In genomic region chr1:24393892-24394291, GRCh38 we compare ENCODE assay signal across 11 cellular contexts. TPM values are rescaled to one million over a fixed set of nuclear protein-coding genes. Genes with fewer than 3 reads are reported as not detected.
DNase-seq lines count a peak whose midpoint lies in the region; ATAC-seq and TF ChIP-seq lines count a peak whose summit lies in the region.
"Had no signal": no experiment of that assay in that cellular context is flagged by ENCODE, and none has a peak within 500 bp of the region (broad histone marks: within the 10 kb centered on the region; RNA-seq: fewer than 3 reads in every experiment).

No MANE protein-coding gene starts in this region.

- no peak for TF ChIP-seq CTCF in epithelial cell of proximal tubule (conservative IDR thresholded peaks at IDR 0.05; ENCODE audit: low read depth, low read length)

- no peak overlapping the region for H3K4me3 ChIP-seq in epithelial cell of proximal tubule (ENCODE audit: low read depth, low read length)

- DNase-seq in H4 (ENCODE audit: low spot score) (peak; percentile 55), RPMI7951 (ENCODE audit: low read depth) (peak; percentile 87), epithelial cell of proximal tubule (ENCODE audit: low read depth) (peak; percentile 64)
- no peak for DNase-seq in activated CD4-positive, CD25-positive, alpha-beta regulatory T cell treated with anti-CD3 and anti-CD28 coated beads, Interleukin-2, amount 50 U/mL, for 72 hours
- DNase-seq: left colon, NCI-H1105, T-helper 1 cell had no signal

- H3K27ac Mint-ChIP-seq in stimulated activated memory B cell treated with anti-CD40 and anti-IgM and Interleukin-4, amounts not matched to agents 10 μg/mL and 1 μg/mL and 100 μg/mL, for 72 hours, result peak overlapping the region; percentile 97

- no peaks in the 10 kb centered on the region for H3K9me3 Mint-ChIP-seq in stimulated activated memory B cell treated with anti-CD40 and anti-IgM and Interleukin-4, amounts not matched to agents 10 μg/mL and 1 μg/mL and 100 μg/mL, for 72 hours
- H3K9me3 Mint-ChIP-seq: activated T-helper 1 cell treated with anti-CD3 and anti-CD28 coated beads, Interleukin-12 subunit alpha, Interleukin-12 subunit beta, Interleukin-2, Interleukin-4 antibody, amounts not matched to agents 30 ng/mL and 10 ng/mL and 1 ng/mL, durations not matched to agents 14 hours and 24 hours and 36 hours had no signal

- no peak for ATAC-seq in stimulated activated memory B cell treated with anti-CD40 and anti-IgM and Interleukin-4, amounts not matched to agents 10 μg/mL and 1 μg/mL and 100 μg/mL, for 72 hours
- ATAC-seq in GM19035 (IDR thresholded peaks at IDR 0.05; ENCODE audit: unreplicated experiment) (no peak), GM18511 (IDR thresholded peaks at IDR 0.05; ENCODE audit: unreplicated experiment) (no peak)
- ATAC-seq: left colon had no signal

- H3K4me3 Mint-ChIP-seq in stimulated activated memory B cell treated with anti-CD40 and anti-IgM and Interleukin-4, amounts not matched to agents 10 μg/mL and 1 μg/mL and 100 μg/mL, for 72 hours, result no peak overlapping the region
- H3K4me3 Mint-ChIP-seq: activated T-helper 1 cell treated with anti-CD3 and anti-CD28 coated beads, Interleukin-12 subunit alpha, Interleukin-12 subunit beta, Interleukin-2, Interleukin-4 antibody, amounts not matched to agents 30 ng/mL and 10 ng/mL and 1 ng/mL, durations not matched to agents 14 hours and 24 hours and 36 hours had no signal

- H3K27me3 Mint-ChIP-seq in stimulated activated memory B cell treated with anti-CD40 and anti-IgM and Interleukin-4, amounts not matched to agents 10 μg/mL and 1 μg/mL and 100 μg/mL, for 72 hours, result no peaks in the 10 kb centered on the region

- peaks cover 41% of the 10 kb centered on the region for H3K4me1 Mint-ChIP-seq in stimulated activated memory B cell treated with anti-CD40 and anti-IgM and Interleukin-4, amounts not matched to agents 10 μg/mL and 1 μg/mL and 100 μg/mL, for 72 hours

- H3K36me3 Mint-ChIP-seq in stimulated activated memory B cell treated with anti-CD40 and anti-IgM and Interleukin-4, amounts not matched to agents 10 μg/mL and 1 μg/mL and 100 μg/mL, for 72 hours, result peaks cover 8% of the 10 kb centered on the region

RNA-seq across cellular contexts. Expression of gene STPG1, which starts 19.7 kb away (rescaled TPM):
- 1.9 and 3.0 TPM in 2 replicates for total RNA-seq in H4 (2014; rRNA removed; shearing (Covaris generic))
- 8.6 and 11.8 TPM in 2 replicates for total RNA-seq in RPMI7951 (2014; rRNA removed; shearing (Covaris generic))
- total RNA-seq in epithelial cell of proximal tubule, result 10.3 and 11.5 TPM in 2 replicates

RNA-seq across cellular contexts. Expression of gene NIPAL3, which starts 21.7 kb away (rescaled TPM):
- 22.8 and 25.4 TPM in 2 replicates for total RNA-seq in H4 (2014; rRNA removed; shearing (Covaris generic))
- total RNA-seq in RPMI7951 (2014; rRNA removed; shearing (Covaris generic)), result 17.5 TPM in 2 replicates
- total RNA-seq in epithelial cell of proximal tubule, result 21.3 and 32.5 TPM in 2 replicates
